Comparison of ENCODE assay signal across 8 cellular contexts in the genomic region with DNA sequence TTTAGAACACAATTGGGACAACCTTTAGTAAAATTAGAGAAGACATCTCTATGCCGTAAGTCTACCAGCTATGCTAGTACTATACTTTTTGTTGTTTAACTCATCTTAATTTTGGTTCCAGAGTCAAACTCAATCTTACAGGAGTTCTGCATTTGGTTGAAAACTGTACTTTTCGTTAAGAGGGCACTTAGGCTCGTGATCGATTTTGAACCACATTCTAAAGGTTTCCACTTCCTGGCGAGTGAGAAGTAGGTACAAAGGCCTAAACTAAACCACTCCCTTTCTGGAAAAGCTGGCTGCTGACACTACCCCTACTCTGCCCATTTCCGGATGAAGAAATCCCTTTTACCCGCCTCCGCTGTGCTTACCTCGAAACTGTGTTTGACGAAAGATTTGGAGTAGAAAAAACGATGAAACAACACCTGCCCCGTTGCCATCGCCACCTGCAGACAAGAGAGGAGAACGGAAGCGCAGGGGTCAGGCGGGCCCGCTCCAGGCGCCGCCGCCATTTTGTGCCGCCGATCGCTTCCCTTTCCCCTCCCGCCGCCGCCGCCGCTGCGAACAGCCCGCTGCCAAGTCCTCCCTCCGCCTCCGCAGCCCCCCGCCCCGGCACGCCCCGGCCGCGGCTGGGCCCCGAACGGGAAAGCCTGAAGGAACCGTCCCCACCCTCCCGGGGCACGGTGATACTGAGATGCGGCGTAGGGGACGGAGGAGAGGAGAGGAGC. TPM values are rescaled to one million over a fixed set of nuclear protein-coding genes. Genes with fewer than 3 reads are reported as not detected.
DNase-seq lines count a peak whose midpoint lies in the region; ATAC-seq and TF ChIP-seq lines count a peak whose summit lies in the region.

No MANE protein-coding gene starts in this region.

- CTCF ChIA-PET in Calu3 (lab: Charles Lee), result interaction anchor here (1.9 kb wide), 1 partner anchor 42 kb away, joined by 12 read pairs; no protein-coding TSS in a partner anchor

- no peaks in the 10 kb centered on the region for H3K9me3 ChIP-seq in parathyroid adenoma (ENCODE audit: control insufficient read depth, low read length)

- BruUV-seq in Calu3 (replicated peaks; lab: Mats Ljungman, UMichigan), result no TSS peak

- peak; percentile 52 for ATAC-seq in GM21447 (IDR thresholded peaks at IDR 0.05; ENCODE audit: unreplicated experiment)

- H3K4me1 ChIP-seq in parathyroid adenoma, result peaks cover 24% of the 10 kb centered on the region

- peak overlapping the region; percentile 97 for H3K27ac ChIP-seq in parathyroid adenoma

- peaks cover 63% of the 10 kb centered on the region for H3K4me1 Mint-ChIP-seq in Calu3 (ENCODE audit: low read depth, unreplicated experiment)
- peaks cover 46 to 60% (median 56%) of the 10 kb centered on the region in 3 donors for H3K4me1 Mint-ChIP-seq in IgD-negative memory B cell
- H3K4me1 Mint-ChIP-seq in type B pancreatic cell (ENCODE audit: unreplicated experiment), result peaks cover 42% of the 10 kb centered on the region

- DNase-seq in Calu3 (peak; percentile 84), SK-MEL-5 (ENCODE audit: low read depth, low spot score) (peak; percentile 49), head of caudate nucleus (peak in 39 of 42 donors; percentile 28 to 79 (median 62)), type B pancreatic cell (ENCODE audit: extremely low spot score, unreplicated experiment) (peak; percentile 79)
- peak; percentile 82 for DNase-seq in activated naive CD4-positive, alpha-beta T cell treated with Interleukin-2 at 50 U/mL for 16 hours

- peak overlapping the region; percentile 100 for H3K9ac ChIP-seq in parathyroid adenoma

- peaks cover 35% of the 10 kb centered on the region for H3K79me2 ChIP-seq in parathyroid adenoma

- no peaks in the 10 kb centered on the region for H3K27me3 Mint-ChIP-seq in Calu3 (ENCODE audit: unreplicated experiment)
- no peaks in the 10 kb centered on the region for H3K27me3 Mint-ChIP-seq in IgD-negative memory B cell
- H3K27me3 Mint-ChIP-seq in type B pancreatic cell, result no peaks in the 10 kb centered on the region

- H3K4me3 Mint-ChIP-seq in Calu3 (ENCODE audit: low read depth, unreplicated experiment) (peak overlapping the region; percentile 89), IgD-negative memory B cell (peak overlapping the region; percentile 97 to 99 (median 98)), type B pancreatic cell (peak overlapping the region; percentile 98)

- H2AFZ ChIP-seq in parathyroid adenoma, result peak overlapping the region; percentile 71

- H3K36me3 ChIP-seq in parathyroid adenoma (ENCODE audit: control insufficient read depth, insufficient read depth, low read length), result no peaks in the 10 kb centered on the region

- H3K27ac Mint-ChIP-seq in Calu3 (ENCODE audit: unreplicated experiment) (peak overlapping the region; percentile 99), IgD-negative memory B cell (peak overlapping the region; percentile 100), type B pancreatic cell (peak overlapping the region; percentile 99)

- peaks cover 88% of the 10 kb centered on the region for H3K36me3 Mint-ChIP-seq in Calu3 (ENCODE audit: insufficient read depth, unreplicated experiment)
- H3K36me3 Mint-ChIP-seq in IgD-negative memory B cell, result peaks cover 8% of the 10 kb centered on the region
- peaks cover 47% of the 10 kb centered on the region for H3K36me3 Mint-ChIP-seq in type B pancreatic cell

- TF ChIP-seq CTCF in Calu3 (IDR thresholded peaks at IDR 0.05; ENCODE audit: unreplicated experiment) (no peak), parathyroid adenoma (IDR thresholded peaks at IDR 0.05) (peak; percentile 37), type B pancreatic cell (conservative IDR thresholded peaks at IDR 0.05) (peak; percentile 39)

- in situ Hi-C loops in SK-MEL-5 (cut with HindIII; ENCODE audit: low pct_unique_long_range_greater_than_20kb, low sequenced_read_pairs), result no loop called here

- H3K4me2 ChIP-seq in parathyroid adenoma (ENCODE audit: low read length), result peak overlapping the region; percentile 92

- no peaks in the 10 kb centered on the region for H3K27me3 ChIP-seq in parathyroid adenoma (ENCODE audit: control insufficient read depth, insufficient read depth, low read length)

- H3K4me3 ChIP-seq in parathyroid adenoma (ENCODE audit: low read depth, low read length), result peak overlapping the region; percentile 100

- H3K9me3 Mint-ChIP-seq in Calu3 (ENCODE audit: low read depth, unreplicated experiment) (no peaks in the 10 kb centered on the region), IgD-negative memory B cell (no peaks in the 10 kb centered on the region), type B pancreatic cell (no peaks in the 10 kb centered on the region)

- intact Hi-C loops in Calu3 (cut with micrococcal nuclease; ENCODE audit: unreplicated experiment), result loop anchor here (5.0 kb wide), 1 partner anchor 88 kb away; no protein-coding TSS in a partner anchor
- intact Hi-C loops in head of caudate nucleus (cut with DNase I), result no loop called here

RNA-seq across cellular contexts. Expression of gene CCNL1, which starts 0.7 kb away (rescaled TPM):
- 291 and 303 TPM in 2 replicates for total RNA-seq in Calu3 (2022)
- 107 TPM for polyA plus RNA-seq in IgD-negative memory B cell
- 115 and 120 TPM in 2 replicates for total RNA-seq in SK-MEL-5 (2014; rRNA removed; shearing (Covaris generic))
- polyA plus RNA-seq in SK-MEL-5 (2015; cell fraction: cytosol; rRNA removed), result 27.6 and 28.9 TPM in 2 replicates
- 2,211 and 2,290 TPM in 2 replicates for polyA plus RNA-seq in SK-MEL-5 (2015; cell fraction: nucleus; rRNA removed)
- total RNA-seq in type B pancreatic cell (ENCODE audit: low replicate concordance), result 145 and 233 TPM in 2 replicates

Comparison
In these comparisons a context has a peak if more than half of its experiments do, and no peak if none do; other contexts are left out.
1. Peak in every context shown above with its lines: DNase-seq, ATAC-seq, H3K4me3 ChIP-seq and H3K27ac ChIP-seq.